Comparison of ENCODE assay signal across 8 cellular contexts in genomic region chr5:123874600-123875201, GRCh38.
DNase-seq lines count a peak whose midpoint lies in the region; ATAC-seq and TF ChIP-seq lines count a peak whose summit lies in the region.

No MANE protein-coding gene starts in this region.

- ATAC-seq in GM18868 (IDR thresholded peaks at IDR 0.05; ENCODE audit: unreplicated experiment) (no peak), esophagus mucosa (no peak), HG03432 (IDR thresholded peaks at IDR 0.05; ENCODE audit: unreplicated experiment) (no peak), GM18517 (IDR thresholded peaks at IDR 0.05; ENCODE audit: unreplicated experiment) (no peak)

- no peak overlapping the region for H3K4me3 ChIP-seq in fibroblast of the aortic adventitia (ENCODE audit: low read depth, low read length)

- DNase-seq in EH (ENCODE audit: low read depth) (peak; percentile 6), NCI-H82 (lab: John Stamatoyannopoulos, UW) (peak; percentile 74), fibroblast of the aortic adventitia (ENCODE audit: low read depth) (peak; percentile 9), neural crest cell (ENCODE audit: low read depth, low spot score) (peak; percentile 16)

- H3K4me1 Mint-ChIP-seq in neural crest cell: peaks cover 71% of the 10 kb centered on the region

- H3K36me3 Mint-ChIP-seq in neural crest cell (ENCODE audit: low read depth): no peaks in the 10 kb centered on the region

- peak overlapping the region; percentile 89 for H3K4me3 Mint-ChIP-seq in neural crest cell

- no peaks in the 10 kb centered on the region for H3K9me3 Mint-ChIP-seq in neural crest cell

- H3K27me3 Mint-ChIP-seq in neural crest cell (ENCODE audit: low read depth): no peaks in the 10 kb centered on the region

- H3K27ac Mint-ChIP-seq in neural crest cell (ENCODE audit: unreplicated experiment): peak overlapping the region; percentile 99

- TF ChIP-seq CTCF in fibroblast of the aortic adventitia (IDR thresholded peaks at IDR 0.05; ENCODE audit: insufficient read depth, low read length): no peak
- no peak for TF ChIP-seq CTCF in neural crest cell (conservative IDR thresholded peaks at IDR 0.05)

Comparison
In these comparisons a context has a peak if more than half of its experiments do, and no peak if none do; other contexts are left out.
1. DNase-seq: peak in every context shown above with its lines; median percentile 74 in NCI-H82; 16 in neural crest cell; 9 in fibroblast of the aortic adventitia; 6 in EH.